Comparison of ENCODE assay signal across 16 cellular contexts in genomic region chr10:34200355-34200901, GRCh38.
A peak's percentile ranks its signal among the peaks of the same experiment; 100 is the strongest.
DNase-seq lines count a peak whose midpoint lies in the region; ATAC-seq and TF ChIP-seq lines count a peak whose summit lies in the region.
"Had no signal": no experiment of that assay in that cellular context is flagged by ENCODE, and none has a peak within 500 bp of the region (broad histone marks: within the 10 kb centered on the region; RNA-seq: fewer than 3 reads in every experiment).

No MANE protein-coding gene starts in this region.

- peaks cover 0 to 7% (median 0%) of the 10 kb centered on the region in 11 experiments; a peak in 2 of 22 replicates for H3K9me3 ChIP-seq in BLaER1 treated with 17β-estradiol and CSF1 and Interleukin-3, amounts not matched to agents 10 nM and 100 nM (replicated peaks in 1 of 11)
- H3K9me3 ChIP-seq in lung (ENCODE audit: control insufficient read depth in 2 of 2, insufficient read depth in 1 of 2, low read length in 1 of 2) = peaks cover 0 to under 1% of the 10 kb centered on the region in 2 donors
- H3K9me3 ChIP-seq: breast epithelium, heart left ventricle had no signal

- WGBS in lung, 2 donors = 10 to 30% methylated on average over 4 of the region's 4 CpGs

- DNase-seq in KBM-7 (peak; percentile 52), SK-N-DZ (ENCODE audit: low spot score) (peak; percentile 41), lung (ENCODE audit: low spot score) (no peak), germinal center (ENCODE audit: low spot score) (no peak)
- DNase-seq: activated naive CD4-positive, alpha-beta T cell treated with anti-CD3 and anti-CD28 coated beads for 36 hours; C1 segment of cervical spinal cord; heart left ventricle; left colon; natural killer cell; stimulated activated naive CD8-positive, alpha-beta T cell treated with anti-CD3 and anti-CD28 coated beads, Interleukin-15, amount 100 ng/mL, for 72 hours had no signal

- H3K36me3 ChIP-seq in BLaER1 treated with 17β-estradiol and CSF1 and Interleukin-3, amounts not matched to agents 10 nM and 100 nM = no peaks in the 10 kb centered on the region
- H3K36me3 ChIP-seq in lung (ENCODE audit: control insufficient read depth in 2 of 2, insufficient read depth in 2 of 2, low read length in 2 of 2) = no peaks in the 10 kb centered on the region
- H3K36me3 ChIP-seq: breast epithelium, heart left ventricle had no signal

- H3K4me1 ChIP-seq in BLaER1 treated with 17β-estradiol and CSF1 and Interleukin-3, amounts not matched to agents 10 nM and 100 nM = peaks cover 17 to 62% (median 48%) of the 10 kb centered on the region in 10 experiments
- peaks cover 0 to 4% of the 10 kb centered on the region in 2 donors for H3K4me1 ChIP-seq in lung (ENCODE audit: control insufficient read depth in 2 of 2, insufficient read depth in 2 of 2, low read length in 2 of 2)
- H3K4me1 ChIP-seq: breast epithelium had no signal

- H3K27me3 ChIP-seq in BLaER1 treated with 17β-estradiol and CSF1 and Interleukin-3, amounts not matched to agents 10 nM and 100 nM = no peaks in the 10 kb centered on the region
- H3K27me3 ChIP-seq in lung (ENCODE audit: control insufficient read depth, insufficient read depth) = no peaks in the 10 kb centered on the region
- H3K27me3 ChIP-seq: breast epithelium, heart left ventricle had no signal

- peak overlapping the region in 9 of 11 experiments; percentile 32 to 89 (median 76); a peak in 17 of 22 replicates for H3K27ac ChIP-seq in BLaER1 treated with 17β-estradiol and CSF1 and Interleukin-3, amounts not matched to agents 10 nM and 100 nM
- H3K27ac ChIP-seq in lung (ENCODE audit: low read depth in 1 of 2, low read length in 1 of 2) = peak overlapping the region in 1 of 2 donors; percentile 15
- H3K27ac ChIP-seq: breast epithelium, heart left ventricle, KMS-11 had no signal

- H3K9ac ChIP-seq in BLaER1 treated with 17β-estradiol and CSF1 and Interleukin-3, amounts not matched to agents 10 nM and 100 nM = peak overlapping the region in 8 of 11 experiments; percentile 3 to 73 (median 58); a peak in 15 of 22 replicates
- H3K9ac ChIP-seq: KMS-11 had no signal

- no peak for TF ChIP-seq CTCF in lung (IDR thresholded peaks at IDR 0.05; ENCODE audit: control extremely low read depth, extremely low read depth)

- no peaks in the 10 kb centered on the region for H4K20me1 ChIP-seq in BLaER1 treated with 17β-estradiol and CSF1 and Interleukin-3, amounts not matched to agents 10 nM and 100 nM

- peak overlapping the region in 3 of 10 experiments; percentile 4 to 19 (median 5); a peak in 1 of 20 replicates for H3K4me3 ChIP-seq in BLaER1 treated with 17β-estradiol and CSF1 and Interleukin-3, amounts not matched to agents 10 nM and 100 nM
- H3K4me3 ChIP-seq in lung = no peak overlapping the region
- H3K4me3 ChIP-seq: breast epithelium, heart left ventricle had no signal

- in situ Hi-C loops in KBM-7 (cut with MboI; ENCODE audit: low pct_unique_long_range_greater_than_20kb, low sequenced_read_pairs) = no loop called here

- ATAC-seq in lung (ENCODE audit: insufficient read depth, low FRiP score) = peak; percentile 20
- no peak for ATAC-seq in GM18909 (IDR thresholded peaks at IDR 0.05; ENCODE audit: poor library complexity, unreplicated experiment)
- no peak for ATAC-seq in HG03442 (IDR thresholded peaks at IDR 0.05; ENCODE audit: unreplicated experiment)
- no peak for ATAC-seq in esophagus mucosa
- ATAC-seq: left colon; natural killer cell; stimulated activated naive CD8-positive, alpha-beta T cell treated with anti-CD3 and anti-CD28 coated beads, Interleukin-15, amount 100 ng/mL, for 72 hours had no signal

- peak overlapping the region; percentile 21 to 88 (median 76) for H3K4me2 ChIP-seq in BLaER1 treated with 17β-estradiol and CSF1 and Interleukin-3, amounts not matched to agents 10 nM and 100 nM
- H3K4me2 ChIP-seq: KMS-11 had no signal

Comparison
In these comparisons a context has a peak if more than half of its experiments do, and no peak if none do; other contexts are left out.
1. DNase-seq: peak in KBM-7 (single experiment) and SK-N-DZ (single experiment); none in lung (single experiment) and germinal center (single experiment).